Comparison of ENCODE assay signal across 12 cellular contexts in genomic region chr5:50593681-50594080, GRCh38.
A peak's percentile ranks its signal among the peaks of the same experiment; 100 is the strongest.
DNase-seq lines count a peak whose midpoint lies in the region; ATAC-seq and TF ChIP-seq lines count a peak whose summit lies in the region.
"Had no signal": no experiment of that assay in that cellular context is flagged by ENCODE, and none has a peak within 500 bp of the region (broad histone marks: within the 10 kb centered on the region; RNA-seq: fewer than 3 reads in every experiment).

No MANE protein-coding gene starts in this region.

- H3K9me3 Mint-ChIP-seq in activated T-cell treated with anti-CD3 and anti-CD28 coated beads, Interleukin-2, amount 50 U/mL, for 24 hours = peaks cover 2% of the 10 kb centered on the region
- H3K9me3 Mint-ChIP-seq in activated naive CD8-positive, alpha-beta T cell treated with anti-CD3 and anti-CD28 coated beads, Interleukin-2, amount 10 ng/mL, durations not matched to agents 7 days and 5 days = peaks cover 9% of the 10 kb centered on the region

- peaks cover 0 to 41% (median 17%) of the 10 kb centered on the region in 6 donors for H3K4me1 ChIP-seq in spleen
- H3K4me1 ChIP-seq: colonic mucosa had no signal

- WGBS in spleen, 5 donors = 11 to 38% (median 36%) methylated on average over 1 of the region's 1 CpG

- H3K4me3 ChIP-seq in spleen = no peak overlapping the region
- H3K4me3 ChIP-seq: colonic mucosa had no signal

- POLR2A ChIA-PET in activated naive CD8-positive, alpha-beta T cell treated with anti-CD3 and anti-CD28 coated beads, Interleukin-2, amount 10 ng/mL, durations not matched to agents 7 days and 5 days (lab: Charles Lee) = interaction anchor here (0.8 to 1.0 kb wide), 2 partner anchors 72 to 164 kb away, joined by 3 to 4 read pairs; no protein-coding TSS in a partner anchor

- H3K36me3 ChIP-seq in KOPT-K1 (ENCODE audit: insufficient read depth, low read length) = no peaks in the 10 kb centered on the region
- no peaks in the 10 kb centered on the region for H3K36me3 ChIP-seq in spleen
- H3K36me3 ChIP-seq: colonic mucosa had no signal

- peak overlapping the region; percentile 86 for H3K27ac Mint-ChIP-seq in activated T-cell treated with anti-CD3 and anti-CD28 coated beads, Interleukin-2, amount 50 U/mL, for 24 hours
- H3K27ac Mint-ChIP-seq in activated naive CD8-positive, alpha-beta T cell treated with anti-CD3 and anti-CD28 coated beads, Interleukin-2, amount 10 ng/mL, durations not matched to agents 7 days and 5 days = peak overlapping the region; percentile 86

- H3K27me3 Mint-ChIP-seq in activated T-cell treated with anti-CD3 and anti-CD28 coated beads, Interleukin-2, amount 50 U/mL, for 24 hours = no peaks in the 10 kb centered on the region
- H3K27me3 Mint-ChIP-seq in activated naive CD8-positive, alpha-beta T cell treated with anti-CD3 and anti-CD28 coated beads, Interleukin-2, amount 10 ng/mL, durations not matched to agents 7 days and 5 days = no peaks in the 10 kb centered on the region

- no peak for DNase-seq in activated T-cell treated with anti-CD3 and anti-CD28 coated beads, Interleukin-2, amount 50 U/mL, for 24 hours
- DNase-seq in activated T-cell treated with anti-CD3 and anti-CD28 coated beads for 4 hours (no peak), spleen (no peak), SW480 (ENCODE audit: low spot score) (no peak), T1000 (lab: John Stamatoyannopoulos, UW) (no peak), GM13976 (ENCODE audit: low spot score) (no peak)
- DNase-seq in activated naive CD8-positive, alpha-beta T cell treated with anti-CD3 and anti-CD28 coated beads, Interleukin-2, amount 10 ng/mL, durations not matched to agents 7 days and 5 days = no peak
- DNase-seq: activated CD4-positive, alpha-beta T cell treated with anti-CD3 and anti-CD28 coated beads for 1 hour; colonic mucosa; DMS79 treated with DMSO at 0.1 percent for 48 hours; NCI-H2107 had no signal

- H3K36me3 Mint-ChIP-seq in activated T-cell treated with anti-CD3 and anti-CD28 coated beads, Interleukin-2, amount 50 U/mL, for 24 hours (ENCODE audit: low read depth) = peaks cover 2% of the 10 kb centered on the region
- H3K36me3 Mint-ChIP-seq in activated naive CD8-positive, alpha-beta T cell treated with anti-CD3 and anti-CD28 coated beads, Interleukin-2, amount 10 ng/mL, durations not matched to agents 7 days and 5 days = peaks cover 34% of the 10 kb centered on the region

- no peak for ATAC-seq in activated naive CD8-positive, alpha-beta T cell treated with anti-CD3 and anti-CD28 coated beads, Interleukin-2, amount 10 ng/mL, durations not matched to agents 7 days and 5 days (ENCODE audit: low read depth)

- intact Hi-C loops in spleen (cut with DNase I; ENCODE audit: low total_unique reads) = no loop called here

- no peak for TF ChIP-seq CTCF in spleen (IDR thresholded peaks at IDR 0.05 in 8 of 11, conservative IDR thresholded peaks at IDR 0.05 in 3 of 11)
- TF ChIP-seq CTCF in GM13976 (IDR thresholded peaks at IDR 0.05; ENCODE audit: borderline replicate concordance, control extremely low read depth, extremely low read depth, insufficient read depth, missing control alignments) = no peak

- no peaks in the 10 kb centered on the region for H3K27me3 ChIP-seq in spleen (replicated peaks in 1 of 7)
- H3K27me3 ChIP-seq: colonic mucosa had no signal

- no peak for TF ChIP-seq POLR2A in spleen (IDR thresholded peaks at IDR 0.05)

- peak overlapping the region; percentile 1 for H3K4me3 Mint-ChIP-seq in activated T-cell treated with anti-CD3 and anti-CD28 coated beads, Interleukin-2, amount 50 U/mL, for 24 hours
- peak overlapping the region; percentile 56 for H3K4me3 Mint-ChIP-seq in activated naive CD8-positive, alpha-beta T cell treated with anti-CD3 and anti-CD28 coated beads, Interleukin-2, amount 10 ng/mL, durations not matched to agents 7 days and 5 days

- in situ Hi-C loops in GM13976 (cut with MboI; ENCODE audit: low sequenced_read_pairs, unreplicated experiment) = no loop called here

- H3K4me1 Mint-ChIP-seq in activated T-cell treated with anti-CD3 and anti-CD28 coated beads, Interleukin-2, amount 50 U/mL, for 24 hours (ENCODE audit: low read depth) = peaks cover 66% of the 10 kb centered on the region
- H3K4me1 Mint-ChIP-seq in activated naive CD8-positive, alpha-beta T cell treated with anti-CD3 and anti-CD28 coated beads, Interleukin-2, amount 10 ng/mL, durations not matched to agents 7 days and 5 days = peaks cover 37% of the 10 kb centered on the region

- H3K27ac ChIP-seq in KOPT-K1 (ENCODE audit: low read depth, low read length, poor library complexity, severe bottlenecking) (peak overlapping the region; percentile 37), spleen (peak overlapping the region; percentile 1 to 82 (median 66))
- H3K27ac ChIP-seq: colonic mucosa had no signal

- H3K9me3 ChIP-seq in KOPT-K1 (ENCODE audit: insufficient read depth, low read length, poor library complexity, severe bottlenecking) (no peaks in the 10 kb centered on the region), spleen (peaks cover 0 to 3% (median 0%) of the 10 kb centered on the region in 8 donors)
- H3K9me3 ChIP-seq: colonic mucosa had no signal
